In genomic region chr9:6584881-6585597, GRCh38 we compare ENCODE assay signal across 8 cellular contexts.
DNase-seq lines count a peak whose midpoint lies in the region; ATAC-seq and TF ChIP-seq lines count a peak whose summit lies in the region.

No MANE protein-coding gene starts in this region.

- ATAC-seq in activated CD8-positive, alpha-beta T cell treated with anti-CD3 and anti-CD28 coated beads for 36 hours, result no peak
- ATAC-seq in HG02973 (IDR thresholded peaks at IDR 0.05; ENCODE audit: unreplicated experiment), result no peak
- no peak for ATAC-seq in esophagus mucosa

- H3K9me3 Mint-ChIP-seq in activated CD8-positive, alpha-beta T cell treated with anti-CD3 and anti-CD28 coated beads for 36 hours, result no peaks in the 10 kb centered on the region

- no peaks in the 10 kb centered on the region for H3K36me3 Mint-ChIP-seq in activated CD8-positive, alpha-beta T cell treated with anti-CD3 and anti-CD28 coated beads for 36 hours (ENCODE audit: low read depth)

- DNase-seq in G401 (ENCODE audit: low spot score) (peak; percentile 54), Karpas-422 (peak; percentile 77), kidney epithelial cell (ENCODE audit: low read depth) (peak; percentile 9), SKM-1 treated with dmso at 0.1 percent for 144 hours (lab: John Stamatoyannopoulos, UW; ENCODE audit: unreplicated experiment) (no peak), COLO668 (lab: John Stamatoyannopoulos, UW; ENCODE audit: unreplicated experiment) (no peak)
- no peak for DNase-seq in activated CD8-positive, alpha-beta T cell treated with anti-CD3 and anti-CD28 coated beads for 36 hours

- no peaks in the 10 kb centered on the region for H3K4me1 ChIP-seq in Karpas-422 (ENCODE audit: low read length)

- no peaks in the 10 kb centered on the region for H3K27me3 Mint-ChIP-seq in activated CD8-positive, alpha-beta T cell treated with anti-CD3 and anti-CD28 coated beads for 36 hours

- POLR2A ChIA-PET in activated CD8-positive, alpha-beta T cell treated with anti-CD3 and anti-CD28 coated beads for 36 hours (lab: Charles Lee), result no interaction called here

- no peaks in the 10 kb centered on the region for H4K20me1 ChIP-seq in Karpas-422 (ENCODE audit: insufficient read depth, low read depth, low read length)

- H3K9me3 ChIP-seq in Karpas-422 (ENCODE audit: low read length), result no peaks in the 10 kb centered on the region

- no peak overlapping the region for H3K4me3 Mint-ChIP-seq in activated CD8-positive, alpha-beta T cell treated with anti-CD3 and anti-CD28 coated beads for 36 hours

- no peak overlapping the region for H3K27ac Mint-ChIP-seq in activated CD8-positive, alpha-beta T cell treated with anti-CD3 and anti-CD28 coated beads for 36 hours

- H3K4me3 ChIP-seq in Karpas-422 (ENCODE audit: low read length) (no peak overlapping the region), kidney epithelial cell (ENCODE audit: low read depth, low read length) (no peak overlapping the region)

- H3K79me2 ChIP-seq in Karpas-422 (ENCODE audit: low read length), result no peaks in the 10 kb centered on the region

- no peak overlapping the region for H3K4me2 ChIP-seq in Karpas-422 (ENCODE audit: low read depth, low read length, poor library complexity, severe bottlenecking)

- H3K9me2 ChIP-seq in Karpas-422 (replicated peaks; ENCODE audit: insufficient read depth, low read length), result no peaks in the 10 kb centered on the region

- no peaks in the 10 kb centered on the region for H3K4me1 Mint-ChIP-seq in activated CD8-positive, alpha-beta T cell treated with anti-CD3 and anti-CD28 coated beads for 36 hours (ENCODE audit: low read depth)

- H2AFZ ChIP-seq in Karpas-422 (ENCODE audit: low read length), result no peak overlapping the region

- intact Hi-C loops in activated CD8-positive, alpha-beta T cell treated with anti-CD3 and anti-CD28 coated beads for 36 hours (cut with micrococcal nuclease), result loop anchor here (1.0 kb wide), 1 partner anchor 82 kb away; no protein-coding TSS in a partner anchor

- H3K27ac ChIP-seq in Karpas-422 (ENCODE audit: low read length), result no peak overlapping the region

- CTCF ChIA-PET in activated CD8-positive, alpha-beta T cell treated with anti-CD3 and anti-CD28 coated beads for 36 hours (lab: Charles Lee), result interaction anchor here (0.7 to 2.5 kb wide), 31 partner anchors 9 to 242 kb away, joined by 3 to 13 read pairs (median 4); partner anchors contain the start of gene GLDC

- H3K36me3 ChIP-seq in Karpas-422 (ENCODE audit: insufficient read depth, low read length) (no peaks in the 10 kb centered on the region), kidney epithelial cell (ENCODE audit: control insufficient read depth, insufficient read depth, low read length) (peaks cover 3% of the 10 kb centered on the region)

- in situ Hi-C loops in G401 (cut with HindIII; ENCODE audit: low sequenced_read_pairs), result no loop called here

- peak; percentile 69 for TF ChIP-seq CTCF in activated CD8-positive, alpha-beta T cell treated with anti-CD3 and anti-CD28 coated beads for 36 hours (IDR thresholded peaks at IDR 0.05)
- TF ChIP-seq CTCF in kidney epithelial cell (IDR thresholded peaks at IDR 0.05; ENCODE audit: insufficient read depth, low read length, poor library complexity, severe bottlenecking), result peak; percentile 20

- H3K27me3 ChIP-seq in Karpas-422 (ENCODE audit: low read length) (no peaks in the 10 kb centered on the region), kidney epithelial cell (ENCODE audit: control insufficient read depth, insufficient read depth, low read length) (no peaks in the 10 kb centered on the region)

- no peak overlapping the region for H3K9ac ChIP-seq in Karpas-422 (ENCODE audit: low read length)

Comparison
In these comparisons a context has a peak if more than half of its experiments do, and no peak if none do; other contexts are left out.
1. DNase-seq: peak in G401 (single experiment), Karpas-422 (single experiment) and kidney epithelial cell (single experiment); none in activated CD8-positive, alpha-beta T cell treated with anti-CD3 and anti-CD28 coated beads for 36 hours (single experiment), SKM-1 treated with dmso at 0.1 percent for 144 hours (single experiment) and COLO668 (single experiment).